Comparison of ENCODE assay signal across 8 cellular contexts in the genomic region with DNA sequence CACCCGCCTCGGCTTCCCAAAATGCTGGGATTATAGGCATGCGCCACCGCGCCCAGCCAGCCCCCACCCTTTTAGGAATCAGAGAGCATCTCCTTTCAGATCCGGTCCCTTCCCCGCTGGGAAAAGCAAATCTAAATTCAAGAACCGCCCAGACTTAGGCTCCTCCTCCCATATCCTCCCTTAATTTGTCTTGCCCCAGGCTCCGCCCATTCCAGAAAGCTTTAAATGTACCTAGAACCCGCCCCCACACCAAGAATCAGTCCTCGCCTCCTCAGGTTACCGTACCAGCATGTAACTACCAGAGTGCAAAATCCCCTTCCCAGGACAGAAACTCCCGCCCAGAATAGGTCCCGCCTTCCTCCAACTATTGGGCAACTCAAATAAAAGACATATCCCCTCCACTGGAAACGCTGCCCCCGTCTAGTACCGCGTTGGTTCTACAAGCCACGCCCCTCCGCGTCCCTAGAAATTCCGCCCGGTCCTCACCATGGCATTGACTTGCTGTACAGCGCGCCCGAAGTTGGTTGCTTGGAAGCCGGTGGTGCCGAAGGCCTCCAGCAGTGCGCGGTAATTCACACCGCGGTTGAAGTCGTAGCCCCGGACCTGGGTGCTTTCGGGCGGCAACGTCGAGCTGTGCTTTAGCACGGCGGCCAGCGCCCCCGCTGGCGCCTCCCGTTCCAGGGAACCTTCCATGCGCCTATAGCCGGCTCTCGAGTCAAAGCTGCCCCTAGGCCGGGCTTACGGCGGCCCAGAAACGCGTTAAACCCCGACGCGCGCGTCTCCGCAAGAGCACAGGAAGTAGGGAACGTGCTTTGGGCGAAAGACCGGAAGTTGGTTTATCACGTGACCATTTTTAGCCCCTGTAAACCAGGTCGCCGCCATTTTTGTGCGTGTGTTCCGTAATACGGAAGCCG. TPM values are rescaled to one million over a fixed set of nuclear protein-coding genes. Genes with fewer than 3 reads are reported as not detected.
DNase-seq lines count a peak whose midpoint lies in the region; ATAC-seq and TF ChIP-seq lines count a peak whose summit lies in the region.

DHPS (minus strand) TSS at position 807 of the 914 bp plus-strand sequence; CDS start at position 693, 114 bp downstream.

- TF ChIP-seq CTCF in nephron progenitor cell (IDR thresholded peaks at IDR 0.05) = no peak

- peak; percentile 91 for ATAC-seq in stimulated activated naive CD8-positive, alpha-beta T cell treated with anti-CD3 and anti-CD28 coated beads, Interleukin-15, amount 100 ng/mL, for 72 hours

- DNase-seq in ELF-1 (ENCODE audit: low read depth, low spot score) (peak; percentile 99), H7 (peak; percentile 96), MG63 (peak; percentile 98), SHP77 treated with DMSO at 0.1 percent for 48 hours (lab: John Stamatoyannopoulos, UW) (peak; percentile 93), fibroblast of the conjunctiva (ENCODE audit: low read depth) (peak; percentile 97), nephron progenitor cell (peak; percentile 88)
- DNase-seq in activated effector memory CD4-positive, alpha-beta T cell treated with anti-CD3 and anti-CD28 coated beads, Interleukin-2, amount 50 U/mL, for 16 hours = peak; percentile 95
- peak; percentile 89 to 95 for DNase-seq in stimulated activated naive CD8-positive, alpha-beta T cell treated with anti-CD3 and anti-CD28 coated beads, Interleukin-15, amount 100 ng/mL, for 72 hours

- H3K27ac Mint-ChIP-seq in nephron progenitor cell = peak within 1 kb of the TSS; percentile 95
- H3K27ac Mint-ChIP-seq in stimulated activated naive CD8-positive, alpha-beta T cell treated with anti-CD3 and anti-CD28 coated beads, Interleukin-15, amount 100 ng/mL, for 72 hours = peak within 1 kb of the TSS; percentile 97 to 99

- H3K27me3 ChIP-seq in H7 (ENCODE audit: control insufficient read depth, insufficient read depth, low read length) = no peaks in the 10 kb centered on the region
- no peaks in the 10 kb centered on the region for H3K27me3 ChIP-seq in MG63

- peaks cover 12% of the 10 kb centered on the region for H3K4me1 Mint-ChIP-seq in nephron progenitor cell
- peaks cover 33% of the 10 kb centered on the region for H3K4me1 Mint-ChIP-seq in stimulated activated naive CD8-positive, alpha-beta T cell treated with anti-CD3 and anti-CD28 coated beads, Interleukin-15, amount 100 ng/mL, for 72 hours

- no peaks in the 10 kb centered on the region for H3K9me3 ChIP-seq in MG63

- H3K4me3 ChIP-seq in H7 (ENCODE audit: insufficient read depth, low read depth, low read length) (peak within 1 kb of the TSS; percentile 100), MG63 (peak within 1 kb of the TSS; percentile 94)

- peaks cover 16% of the 10 kb centered on the region for H3K36me3 ChIP-seq in H7 (replicated peaks; ENCODE audit: control insufficient read depth, insufficient read depth, low read length)
- peaks cover 40% of the 10 kb centered on the region for H3K36me3 ChIP-seq in MG63

- peaks cover 29% of the 10 kb centered on the region for H3K36me3 Mint-ChIP-seq in nephron progenitor cell (ENCODE audit: low read depth)

- H3K4me3 Mint-ChIP-seq in nephron progenitor cell = peak within 1 kb of the TSS; percentile 92
- peak within 1 kb of the TSS; percentile 99 for H3K4me3 Mint-ChIP-seq in stimulated activated naive CD8-positive, alpha-beta T cell treated with anti-CD3 and anti-CD28 coated beads, Interleukin-15, amount 100 ng/mL, for 72 hours

- no peaks in the 10 kb centered on the region for H3K9me3 Mint-ChIP-seq in nephron progenitor cell
- no peaks in the 10 kb centered on the region for H3K9me3 Mint-ChIP-seq in stimulated activated naive CD8-positive, alpha-beta T cell treated with anti-CD3 and anti-CD28 coated beads, Interleukin-15, amount 100 ng/mL, for 72 hours

- H3K27me3 Mint-ChIP-seq in nephron progenitor cell (ENCODE audit: low read depth, poor library complexity) = no peaks in the 10 kb centered on the region
- H3K27me3 Mint-ChIP-seq in stimulated activated naive CD8-positive, alpha-beta T cell treated with anti-CD3 and anti-CD28 coated beads, Interleukin-15, amount 100 ng/mL, for 72 hours = no peaks in the 10 kb centered on the region

RNA-seq across cellular contexts. Expression of gene DHPS, which starts in this region (rescaled TPM):
- 83.1 and 86.4 TPM in 2 replicates for total RNA-seq in H7 (2014; rRNA removed; shearing (Covaris generic))
- total RNA-seq in MG63 (2014; rRNA removed; shearing (Covaris generic); ENCODE audit: low replicate concordance) = 127 and 140 TPM in 2 replicates

Comparison
In these comparisons a context has a peak if more than half of its experiments do, and no peak if none do; other contexts are left out.
1. Peak in every context shown above with its lines: DNase-seq, ATAC-seq and H3K4me3 ChIP-seq.